8 cellular contexts compared by ENCODE assay signal in genomic region chr3:195914648-195915473, GRCh38. TPM values are rescaled to one million over a fixed set of nuclear protein-coding genes. Genes with fewer than 3 reads are reported as not detected.
A peak's percentile ranks its signal among the peaks of the same experiment; 100 is the strongest.
DNase-seq lines count a peak whose midpoint lies in the region; ATAC-seq and TF ChIP-seq lines count a peak whose summit lies in the region.

No MANE protein-coding gene starts in this region.

- H3K36me3 ChIP-seq in DOHH2 (ENCODE audit: control insufficient read depth, low read length) (no peaks in the 10 kb centered on the region), Karpas-422 (ENCODE audit: insufficient read depth, low read length) (no peaks in the 10 kb centered on the region), thyroid gland (no peaks in the 10 kb centered on the region)

- DNase-seq in Karpas-422 = peak; percentile 98
- DNase-seq in activated T-cell treated with anti-CD3 and anti-CD28 coated beads, Interleukin-2, amount 50 U/mL, for 4 hours = peak; percentile 97
- peak; percentile 100 for DNase-seq in foreskin keratinocyte
- peak; percentile 95 for DNase-seq in osteocyte (ENCODE audit: extremely low spot score, unreplicated experiment)
- DNase-seq in thyroid gland = peak; percentile 96 to 97
- DNase-seq in NCI-H1930 (lab: John Stamatoyannopoulos, UW) = no peak

- peaks cover 8% of the 10 kb centered on the region for H3K27me3 Mint-ChIP-seq in activated T-cell treated with anti-CD3 and anti-CD28 coated beads, Interleukin-2, amount 50 U/mL, for 4 hours (ENCODE audit: low read depth)
- H3K27me3 Mint-ChIP-seq in osteocyte (ENCODE audit: unreplicated experiment) = peaks cover 17% of the 10 kb centered on the region

- 19 to 40% methylated on average over 3 to 13 of the region's 14 CpGs for WGBS in thyroid gland, 2 donors

- peaks cover 16% of the 10 kb centered on the region for H3K27me3 ChIP-seq in DOHH2 (ENCODE audit: control insufficient read depth, low read length)
- no peaks in the 10 kb centered on the region for H3K27me3 ChIP-seq in Karpas-422 (ENCODE audit: low read length)
- H3K27me3 ChIP-seq in foreskin keratinocyte = no peaks in the 10 kb centered on the region
- no peaks in the 10 kb centered on the region for H3K27me3 ChIP-seq in thyroid gland

- H3K9ac ChIP-seq in Karpas-422 (ENCODE audit: low read length) = peak overlapping the region; percentile 30

- peak; percentile 96 for TF ChIP-seq CTCF in DOHH2 (IDR thresholded peaks at IDR 0.05; ENCODE audit: low read depth, low read length, poor library complexity, severe bottlenecking)
- peak; percentile 100 for TF ChIP-seq CTCF in foreskin keratinocyte (conservative IDR thresholded peaks at IDR 0.05)
- TF ChIP-seq CTCF in osteocyte (IDR thresholded peaks at IDR 0.05) = peak; percentile 95
- TF ChIP-seq CTCF in thyroid gland (IDR thresholded peaks at IDR 0.05) = peak; percentile 93 to 97 (median 94)

- ATAC-seq in GM21786 (IDR thresholded peaks at IDR 0.05; ENCODE audit: unreplicated experiment) (peak; percentile 94), foreskin keratinocyte (peak; percentile 87)
- ATAC-seq in activated T-cell treated with anti-CD3 and anti-CD28 coated beads, Interleukin-2, amount 50 U/mL, for 4 hours = peak; percentile 99 to 100

- no peaks in the 10 kb centered on the region for H3K9me3 ChIP-seq in DOHH2 (ENCODE audit: control insufficient read depth, insufficient read depth, low read length)
- no peaks in the 10 kb centered on the region for H3K9me3 ChIP-seq in Karpas-422 (ENCODE audit: low read length)
- H3K9me3 ChIP-seq in thyroid gland = no peaks in the 10 kb centered on the region

- TF ChIP-seq POLR2A in thyroid gland (IDR thresholded peaks at IDR 0.05) = peak in 1 of 2 donors; percentile 22

- peaks cover 17% of the 10 kb centered on the region for H3K4me1 Mint-ChIP-seq in activated T-cell treated with anti-CD3 and anti-CD28 coated beads, Interleukin-2, amount 50 U/mL, for 4 hours (ENCODE audit: low read depth)
- peaks cover 13% of the 10 kb centered on the region for H3K4me1 Mint-ChIP-seq in osteocyte (ENCODE audit: unreplicated experiment)

- H3K9me2 ChIP-seq in DOHH2 (replicated peaks; ENCODE audit: control insufficient read depth, low read length) (no peaks in the 10 kb centered on the region), Karpas-422 (replicated peaks; ENCODE audit: insufficient read depth, low read length) (no peaks in the 10 kb centered on the region)

- H3K4me2 ChIP-seq in DOHH2 (ENCODE audit: low read length) (peak overlapping the region; percentile 35; the same call in 1 of the 2 replicates), Karpas-422 (ENCODE audit: low read depth, low read length, poor library complexity, severe bottlenecking) (peak overlapping the region; percentile 12)

- H3K36me3 Mint-ChIP-seq in activated T-cell treated with anti-CD3 and anti-CD28 coated beads, Interleukin-2, amount 50 U/mL, for 4 hours (ENCODE audit: insufficient read depth) = no peaks in the 10 kb centered on the region
- no peaks in the 10 kb centered on the region for H3K36me3 Mint-ChIP-seq in osteocyte (ENCODE audit: unreplicated experiment)

- H3K27ac Mint-ChIP-seq in osteocyte (ENCODE audit: unreplicated experiment) = peak overlapping the region; percentile 56

- intact Hi-C loops in thyroid gland (cut with DNase I) = loop anchor here (5.0 kb wide), 1 partner anchor 53 kb away; no protein-coding TSS in a partner anchor

- H3K27ac ChIP-seq in DOHH2 (ENCODE audit: low read depth, low read length) (no peak overlapping the region), Karpas-422 (ENCODE audit: low read length) (no peak overlapping the region), foreskin keratinocyte (peak overlapping the region; percentile 48), thyroid gland (peak overlapping the region; percentile 52 to 79 (median 57))

- H3K9me3 Mint-ChIP-seq in activated T-cell treated with anti-CD3 and anti-CD28 coated beads, Interleukin-2, amount 50 U/mL, for 4 hours = no peaks in the 10 kb centered on the region
- no peaks in the 10 kb centered on the region for H3K9me3 Mint-ChIP-seq in osteocyte (ENCODE audit: unreplicated experiment)

- peak overlapping the region; percentile 24; the same call in 1 of the 2 replicates for H2AFZ ChIP-seq in Karpas-422 (ENCODE audit: low read length)

- H4K20me1 ChIP-seq in DOHH2 (ENCODE audit: control insufficient read depth, insufficient read depth, low read depth, low read length) = no peaks in the 10 kb centered on the region
- H4K20me1 ChIP-seq in Karpas-422 (ENCODE audit: insufficient read depth, low read depth, low read length) = no peaks in the 10 kb centered on the region

- no peaks in the 10 kb centered on the region for H3F3A ChIP-seq in DOHH2 (ENCODE audit: control insufficient read depth, insufficient read depth)

- peaks cover 13% of the 10 kb centered on the region for H3K4me1 ChIP-seq in DOHH2 (ENCODE audit: control insufficient read depth, low read length)
- peaks cover 12% of the 10 kb centered on the region for H3K4me1 ChIP-seq in Karpas-422 (ENCODE audit: low read length)
- H3K4me1 ChIP-seq in foreskin keratinocyte = peaks cover 16% of the 10 kb centered on the region
- peaks cover 11 to 15% of the 10 kb centered on the region in 2 donors for H3K4me1 ChIP-seq in thyroid gland

- H3K4me3 ChIP-seq in DOHH2 (ENCODE audit: low read length) = no peak overlapping the region
- H3K4me3 ChIP-seq in Karpas-422 (ENCODE audit: low read length) = no peak overlapping the region; the same call in 1 of the 2 replicates
- no peak overlapping the region for H3K4me3 ChIP-seq in thyroid gland (replicated peaks in 1 of 3)

- no peaks in the 10 kb centered on the region for H3K79me2 ChIP-seq in DOHH2 (ENCODE audit: control insufficient read depth, low read length)
- no peaks in the 10 kb centered on the region for H3K79me2 ChIP-seq in Karpas-422 (ENCODE audit: low read length)

- H3K4me3 Mint-ChIP-seq in activated T-cell treated with anti-CD3 and anti-CD28 coated beads, Interleukin-2, amount 50 U/mL, for 4 hours = no peak overlapping the region
- H3K4me3 Mint-ChIP-seq in osteocyte (ENCODE audit: unreplicated experiment) = no peak overlapping the region

RNA-seq across cellular contexts. Expression of gene TNK2, which starts 6.5 kb away (rescaled TPM):
- total RNA-seq in Karpas-422 (2014; rRNA removed; shearing (Covaris generic); ENCODE audit: low replicate concordance) = 25.5 and 26.0 TPM in 2 replicates
- total RNA-seq in activated T-cell treated with anti-CD3 and anti-CD28 coated beads, Interleukin-2, amount 50 U/mL, for 4 hours = 10 to 100 TPM; 33.3 to 41.2 (median 40.7) TPM
- total RNA-seq in foreskin keratinocyte (26.7 and 29.8 TPM in 2 replicates), osteocyte (42.9 and 54.2 TPM in 2 replicates), thyroid gland (10 to 100 TPM; 10.2 to 21.1 (median 12.7) TPM)
- 28.1 and 30.7 TPM in 2 replicates for polyA plus RNA-seq in foreskin keratinocyte

Comparison
In these comparisons a context has a peak if more than half of its experiments do, and no peak if none do; other contexts are left out.
1. H3K27ac ChIP-seq: peak in foreskin keratinocyte (single experiment) and thyroid gland (3 of 3); none in DOHH2 (single experiment) and Karpas-422 (single experiment).
2. DNase-seq: peak in Karpas-422 (single experiment), activated T-cell treated with anti-CD3 and anti-CD28 coated beads, Interleukin-2, amount 50 U/mL, for 4 hours (single experiment), foreskin keratinocyte (2 of 2), osteocyte (single experiment) and thyroid gland (2 of 2); none in NCI-H1930 (0 of 2).
3. Peak in every context shown above with its lines, with median percentiles within 50 percentile points of each other: CTCF ChIP-seq and ATAC-seq.